ENCODE assay signal across 9 cellular contexts in genomic region chr7:1666251-1666778, GRCh38. TPM values are rescaled to one million over a fixed set of nuclear protein-coding genes. Genes with fewer than 3 reads are reported as not detected.
DNase-seq lines count a peak whose midpoint lies in the region; ATAC-seq and TF ChIP-seq lines count a peak whose summit lies in the region.
"Had no signal": no experiment of that assay in that cellular context is flagged by ENCODE, and none has a peak within 500 bp of the region (broad histone marks: within the 10 kb centered on the region; RNA-seq: fewer than 3 reads in every experiment).

No MANE protein-coding gene starts in this region.

- peak overlapping the region in 1 of 4 donors; percentile 5 for H3K27ac ChIP-seq in Peyer's patch
- no peak overlapping the region for H3K27ac ChIP-seq in Karpas-422 (ENCODE audit: low read length)

- no peak overlapping the region for H2AFZ ChIP-seq in Karpas-422 (ENCODE audit: low read length)

- ATAC-seq in left cardiac atrium (peak in 1 of 2 donors; percentile 5), GM21447 (IDR thresholded peaks at IDR 0.05; ENCODE audit: unreplicated experiment) (no peak)

- H3K4me1 ChIP-seq in Peyer's patch (peaks cover 0 to 53% (median 37%) of the 10 kb centered on the region in 4 donors), skeletal muscle satellite cell (ENCODE audit: control insufficient read depth, insufficient read depth, low read length) (peaks cover 8% of the 10 kb centered on the region), Karpas-422 (ENCODE audit: low read length) (no peaks in the 10 kb centered on the region)

- H3K4me2 ChIP-seq in skeletal muscle satellite cell (ENCODE audit: low read length) (peak overlapping the region; percentile 74), Karpas-422 (ENCODE audit: low read depth, low read length, poor library complexity, severe bottlenecking) (no peak overlapping the region)

- intact Hi-C loops in left cardiac atrium (cut with DNase I) = loop anchor here (2.0 to 10.0 kb wide), 4 partner anchors 88 to 538 kb away; no protein-coding TSS in a partner anchor

- H4K20me1 ChIP-seq in Karpas-422 (ENCODE audit: insufficient read depth, low read depth, low read length) = no peaks in the 10 kb centered on the region

- H3K9me3 ChIP-seq in Peyer's patch = no peaks in the 10 kb centered on the region
- no peaks in the 10 kb centered on the region for H3K9me3 ChIP-seq in skeletal muscle satellite cell (replicated peaks; ENCODE audit: low read length)
- no peaks in the 10 kb centered on the region for H3K9me3 ChIP-seq in Karpas-422 (ENCODE audit: low read length)

- H3K36me3 ChIP-seq in Peyer's patch (no peaks in the 10 kb centered on the region), skeletal muscle satellite cell (ENCODE audit: insufficient read depth, low read length) (no peaks in the 10 kb centered on the region), Karpas-422 (ENCODE audit: insufficient read depth, low read length) (no peaks in the 10 kb centered on the region)

- H3K9ac ChIP-seq in skeletal muscle satellite cell (ENCODE audit: low read depth, low read length) = no peak overlapping the region
- no peak overlapping the region for H3K9ac ChIP-seq in Karpas-422 (ENCODE audit: low read length)

- H3K79me2 ChIP-seq in Karpas-422 (ENCODE audit: low read length) = no peaks in the 10 kb centered on the region

- no peak for TF ChIP-seq CTCF in Peyer's patch (IDR thresholded peaks at IDR 0.05)

- in situ Hi-C loops in G401 (cut with HindIII; ENCODE audit: low sequenced_read_pairs) = no loop called here

- DNase-seq in ELR (ENCODE audit: low read depth) (peak; percentile 46), Peyer's patch (peak in 2 of 3 donors; percentile 32 to 40), left cardiac atrium (peak; percentile 22), G401 (ENCODE audit: low spot score) (no peak), Karpas-422 (no peak)
- DNase-seq in stimulated activated CD4-positive, alpha-beta T cell treated with anti-CD3 and anti-CD28 coated beads, Interleukin-4, amount 100 ng/mL, for 1 hour = no peak
- DNase-seq: MM.1S had no signal

- H3K9me2 ChIP-seq in Karpas-422 (replicated peaks; ENCODE audit: insufficient read depth, low read length) = no peaks in the 10 kb centered on the region

- no peak for TF ChIP-seq POLR2A in Peyer's patch (IDR thresholded peaks at IDR 0.05)

- H3K4me3 ChIP-seq in Peyer's patch = peak overlapping the region; percentile 1 to 56 (median 49)
- H3K4me3 ChIP-seq in skeletal muscle satellite cell (ENCODE audit: low read length) = peak overlapping the region; percentile 56
- H3K4me3 ChIP-seq in Karpas-422 (ENCODE audit: low read length) = no peak overlapping the region

- H3K27me3 ChIP-seq in Peyer's patch (peaks cover 0 to 61% of the 10 kb centered on the region in 2 donors), skeletal muscle satellite cell (ENCODE audit: control insufficient read depth, insufficient read depth, low read length) (peaks cover 66% of the 10 kb centered on the region), Karpas-422 (ENCODE audit: low read length) (no peaks in the 10 kb centered on the region)

RNA-seq across cellular contexts. Expression of gene ELFN1, which starts 3.8 kb away (rescaled TPM):
- under 1 TPM in 1 of 4 donors, not detected in 3; 0.80 TPM for total RNA-seq in Peyer's patch
- total RNA-seq in left cardiac atrium = 1 to 10 TPM; 6.0 to 9.5 TPM
- 0.76 and 2.2 TPM in 2 replicates for total RNA-seq in skeletal muscle satellite cell (2012; rRNA removed)
- 7.6 and 22.2 TPM in 2 replicates for total RNA-seq in G401 (2014; rRNA removed; shearing (Covaris generic))
- total RNA-seq in Karpas-422 (2014; rRNA removed; shearing (Covaris generic); ENCODE audit: low replicate concordance) = not detected in 2 replicates

Comparison
In these comparisons a context has a peak if more than half of its experiments do, and no peak if none do; other contexts are left out.
1. DNase-seq: peak in ELR (single experiment), Peyer's patch (2 of 3) and left cardiac atrium (single experiment); none in G401 (single experiment), stimulated activated CD4-positive, alpha-beta T cell treated with anti-CD3 and anti-CD28 coated beads, Interleukin-4, amount 100 ng/mL, for 1 hour (single experiment) and Karpas-422 (single experiment).